ENCODE assay signal across 24 cellular contexts in genomic region chr11:86676010-86676409, GRCh38.
"Had no signal": no experiment of that assay in that cellular context is flagged by ENCODE, and none has a peak within 500 bp of the region (broad histone marks: within the 10 kb centered on the region; RNA-seq: fewer than 3 reads in every experiment).

No MANE protein-coding gene starts in this region.

- H3K4me3 Mint-ChIP-seq: activated CD8-positive, alpha-beta memory T cell treated with anti-CD3 and anti-CD28 coated beads, Interleukin-2, amount 10 ng/mL, durations not matched to agents 7 days and 5 days; activated CD8-positive, alpha-beta T cell treated with anti-CD3 and anti-CD28 coated beads for 36 hours; activated T-helper 17 cell treated with anti-CD3 and anti-CD28 coated beads, Interleukin-2, amount 50 U/mL, for 72 hours; effector memory CD8-positive, alpha-beta T cell; immature natural killer cell; natural killer cell treated with Interleukin-12 subunit alpha and Interleukin-12 subunit beta and Interleukin-15 and Interleukin-18, amount 100 ng/mL, for 72 hours; T-helper 17 cell had no signal

- H3K27ac ChIP-seq: adrenal gland, brain microvascular endothelial cell, hepatocyte, left lung, spleen had no signal

- H3K27me3 ChIP-seq: adrenal gland, ascending aorta, brain microvascular endothelial cell had no signal

- H3K9me3 ChIP-seq: adrenal gland, ascending aorta, left lung, spleen had no signal

- H3K4me3 ChIP-seq: adrenal gland, ascending aorta, hepatocyte, left lung, lung, spleen had no signal

- H3K4me1 Mint-ChIP-seq: activated T-helper 17 cell treated with anti-CD3 and anti-CD28 coated beads, Interleukin-2, amount 50 U/mL, for 72 hours had no signal

- H3K27ac Mint-ChIP-seq: activated CD8-positive, alpha-beta memory T cell treated with anti-CD3 and anti-CD28 coated beads, Interleukin-2, amount 10 ng/mL, durations not matched to agents 7 days and 5 days; activated CD8-positive, alpha-beta T cell treated with anti-CD3 and anti-CD28 coated beads for 36 hours; activated naive CD4-positive, alpha-beta T cell treated with anti-CD3 and anti-CD28 coated beads, Interleukin-2, amount 50 U/mL, for 72 hours; activated T-helper 17 cell treated with anti-CD3 and anti-CD28 coated beads, Interleukin-2, amount 50 U/mL, for 72 hours; effector memory CD8-positive, alpha-beta T cell; natural killer cell treated with Interleukin-12 subunit alpha and Interleukin-12 subunit beta and Interleukin-15 and Interleukin-18, amount 100 ng/mL, for 72 hours; T-helper 17 cell had no signal

- H3K36me3 Mint-ChIP-seq: activated CD8-positive, alpha-beta memory T cell treated with anti-CD3 and anti-CD28 coated beads, Interleukin-2, amount 10 ng/mL, durations not matched to agents 7 days and 5 days; immature natural killer cell; natural killer cell treated with Interleukin-12 subunit alpha and Interleukin-12 subunit beta and Interleukin-15 and Interleukin-18, amount 100 ng/mL, for 72 hours had no signal

- H3K36me3 ChIP-seq: adrenal gland, ascending aorta, brain microvascular endothelial cell, left lung, spleen had no signal

- DNase-seq: activated CD4-positive, alpha-beta T cell treated with anti-CD3 and anti-CD28 coated beads for 4 hours; activated CD4-positive, CD25-positive, alpha-beta regulatory T cell; activated CD8-positive, alpha-beta memory T cell treated with anti-CD3 and anti-CD28 coated beads, Interleukin-2, amount 10 ng/mL, durations not matched to agents 7 days and 5 days; activated CD8-positive, alpha-beta T cell treated with anti-CD3 and anti-CD28 coated beads for 36 hours; activated T-cell treated with anti-CD3 and anti-CD28 coated beads, Interleukin-2, amount 50 U/mL, for 1 hour; adrenal gland; brain microvascular endothelial cell; caudate nucleus; effector memory CD8-positive, alpha-beta T cell; glutamatergic neuron; nucleus accumbens; retina; spleen; stimulated activated CD4-positive, alpha-beta T cell treated with anti-CD3 and anti-CD28 coated beads, Interleukin-4, amount 100 ng/mL, for 1 hour; stimulated activated naive CD4-positive, alpha-beta T cell; T-helper 17 cell had no signal

- ATAC-seq: activated CD8-positive, alpha-beta memory T cell treated with anti-CD3 and anti-CD28 coated beads, Interleukin-2, amount 10 ng/mL, durations not matched to agents 7 days and 5 days; activated CD8-positive, alpha-beta T cell treated with anti-CD3 and anti-CD28 coated beads for 36 hours; activated naive CD4-positive, alpha-beta T cell treated with anti-CD3 and anti-CD28 coated beads, Interleukin-2, amount 50 U/mL, for 72 hours; activated T-helper 17 cell treated with anti-CD3 and anti-CD28 coated beads, Interleukin-2, amount 50 U/mL, for 72 hours; effector memory CD8-positive, alpha-beta T cell; left lung; natural killer cell treated with Interleukin-12 subunit alpha and Interleukin-12 subunit beta and Interleukin-15 and Interleukin-18, amount 100 ng/mL, for 72 hours; T-helper 17 cell had no signal

- H3K9me3 Mint-ChIP-seq: activated CD8-positive, alpha-beta T cell treated with anti-CD3 and anti-CD28 coated beads for 36 hours; activated naive CD4-positive, alpha-beta T cell treated with anti-CD3 and anti-CD28 coated beads, Interleukin-2, amount 50 U/mL, for 72 hours; activated T-helper 17 cell treated with anti-CD3 and anti-CD28 coated beads, Interleukin-2, amount 50 U/mL, for 72 hours; effector memory CD8-positive, alpha-beta T cell; immature natural killer cell; natural killer cell treated with Interleukin-12 subunit alpha and Interleukin-12 subunit beta and Interleukin-15 and Interleukin-18, amount 100 ng/mL, for 72 hours had no signal
